In genomic region chr2:159553727-159554126, GRCh38 we compare ENCODE assay signal across 1 cellular context.
TF ChIP-seq lines count a peak whose summit lies in the region.

No MANE protein-coding gene starts in this region.

TF ChIP-seq in HepG2, 621 proteins besides CTCF, POLR2A, EP300 and RAD21 (continued from another document):
- no peak for TF ChIP-seq KIAA2018 (CRISPR knock-in tag; IDR thresholded peaks at IDR 0.05; ENCODE audit: borderline replicate concordance)
- no peak for TF ChIP-seq TMF1 (CRISPR knock-in tag; IDR thresholded peaks at IDR 0.05; ENCODE audit: low read depth)
- no peak for TF ChIP-seq MXD4 (CRISPR knock-in tag; IDR thresholded peaks at IDR 0.05)
- TF ChIP-seq SP5 (CRISPR knock-in tag; IDR thresholded peaks at IDR 0.05; ENCODE audit: borderline replicate concordance, low read depth): no peak
- TF ChIP-seq HOXA9 (CRISPR knock-in tag; IDR thresholded peaks at IDR 0.05; ENCODE audit: borderline replicate concordance): no peak
- TF ChIP-seq ZNF577 (CRISPR knock-in tag; IDR thresholded peaks at IDR 0.05; ENCODE audit: borderline replicate concordance, low read depth): no peak
- TF ChIP-seq ZNF607 (CRISPR knock-in tag; IDR thresholded peaks at IDR 0.05; ENCODE audit: borderline replicate concordance): no peak
- no peak for TF ChIP-seq NCOA2 (CRISPR knock-in tag; IDR thresholded peaks at IDR 0.05)
- TF ChIP-seq ARID3A (IDR thresholded peaks at IDR 0.05; ENCODE audit: low read depth, low read length): no peak
- TF ChIP-seq TRIM24 (CRISPR knock-in tag; IDR thresholded peaks at IDR 0.05): no peak
- no peak for TF ChIP-seq FOXJ3 (CRISPR knock-in tag; IDR thresholded peaks at IDR 0.05; ENCODE audit: borderline replicate concordance)
- no peak for TF ChIP-seq ZNF564 (CRISPR knock-in tag; IDR thresholded peaks at IDR 0.05)
- no peak for TF ChIP-seq ZBTB26 (CRISPR knock-in tag; IDR thresholded peaks at IDR 0.05; ENCODE audit: borderline replicate concordance)
- no peak for TF ChIP-seq TFE3 (CRISPR knock-in tag; IDR thresholded peaks at IDR 0.05)
- no peak for TF ChIP-seq GZF1 (CRISPR knock-in tag; IDR thresholded peaks at IDR 0.05)
- TF ChIP-seq LBX2 (CRISPR knock-in tag; IDR thresholded peaks at IDR 0.05; ENCODE audit: borderline replicate concordance): no peak
- TF ChIP-seq BORCS8-MEF2B (CRISPR knock-in tag; IDR thresholded peaks at IDR 0.05): no peak
- TF ChIP-seq EEA1 (CRISPR knock-in tag; IDR thresholded peaks at IDR 0.05; ENCODE audit: borderline replicate concordance): no peak
- TF ChIP-seq ZNF296 (CRISPR knock-in tag; conservative IDR thresholded peaks at IDR 0.05): no peak
